ENCODE assay signal across 19 cellular contexts in the genomic region with DNA sequence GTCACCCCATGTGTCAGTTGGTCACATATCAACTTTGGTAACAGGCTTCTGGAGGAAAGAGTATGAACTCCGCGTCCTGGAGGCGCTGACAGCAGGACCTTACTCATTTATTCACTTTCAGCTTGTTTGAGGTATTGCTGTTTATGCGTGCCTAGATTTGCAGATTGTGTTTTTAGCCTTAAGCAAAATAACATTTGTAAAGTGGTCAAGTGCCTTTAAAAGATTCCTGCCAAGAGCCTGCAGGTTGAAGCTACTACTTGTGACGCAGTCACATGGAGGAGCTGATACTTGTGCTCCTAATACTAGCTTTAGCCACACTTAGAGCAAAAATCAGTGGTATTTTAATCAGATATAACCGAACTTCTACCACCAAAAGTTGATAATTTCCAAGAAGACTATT.
"Had no signal": no experiment of that assay in that cellular context is flagged by ENCODE, and none has a peak within 500 bp of the region (broad histone marks: within the 10 kb centered on the region; RNA-seq: fewer than 3 reads in every experiment).

No MANE protein-coding gene starts in this region.

- DNase-seq: activated CD4-positive, alpha-beta memory T cell treated with anti-CD3 and anti-CD28 coated beads, Interleukin-2, amount 10 ng/mL, durations not matched to agents 7 days and 5 days; activated CD4-positive, alpha-beta T cell treated with anti-CD3 and anti-CD28 coated beads, Interleukin-2, amount 10 ng/mL, durations not matched to agents 24 days and 14 days; activated gamma-delta T cell; activated naive CD4-positive, alpha-beta T cell treated with anti-CD3 and anti-CD28 coated beads, Interleukin-2, amount 50 U/mL, for 16 hours; activated naive CD8-positive, alpha-beta T cell treated with anti-CD3 and anti-CD28 coated beads, Interleukin-2, amount 50 U/mL, for 24 hours; cortex of kidney; heart right ventricle; islet precursor cell; left colon; lower lobe of right lung; naive B cell; occipital lobe; retina; stimulated activated CD4-positive, alpha-beta T cell treated with anti-CD3 and anti-CD28 coated beads, Interleukin-1b, Interleukin-23, amount 100 ng/mL, for 48 hours; stimulated activated naive CD8-positive, alpha-beta T cell treated with anti-CD3 and anti-CD28 coated beads, Interleukin-15, amount 100 ng/mL, for 72 hours; T-helper 17 cell; transverse colon had no signal

- ATAC-seq: activated naive CD8-positive, alpha-beta T cell treated with anti-CD3 and anti-CD28 coated beads, Interleukin-2, amount 50 U/mL, for 24 hours; left colon; stimulated activated naive CD8-positive, alpha-beta T cell treated with anti-CD3 and anti-CD28 coated beads, Interleukin-15, amount 100 ng/mL, for 72 hours; T-helper 17 cell had no signal

- H3K9me3 ChIP-seq: lower lobe of right lung, transverse colon, vagina had no signal

- H3K36me3 ChIP-seq: cardiac muscle cell, heart right ventricle, lower lobe of right lung, transverse colon, vagina had no signal

- H3K4me3 ChIP-seq: cardiac muscle cell, heart right ventricle, lower lobe of right lung, transverse colon, vagina had no signal

- H3K27me3 ChIP-seq: cardiac muscle cell, heart right ventricle, transverse colon, vagina had no signal

- H3K4me1 ChIP-seq: transverse colon, vagina had no signal

- H3K27ac ChIP-seq: cardiac muscle cell, lower lobe of right lung, transverse colon, vagina had no signal
